ENCODE assay signal across 1 cellular context in the genomic region with DNA sequence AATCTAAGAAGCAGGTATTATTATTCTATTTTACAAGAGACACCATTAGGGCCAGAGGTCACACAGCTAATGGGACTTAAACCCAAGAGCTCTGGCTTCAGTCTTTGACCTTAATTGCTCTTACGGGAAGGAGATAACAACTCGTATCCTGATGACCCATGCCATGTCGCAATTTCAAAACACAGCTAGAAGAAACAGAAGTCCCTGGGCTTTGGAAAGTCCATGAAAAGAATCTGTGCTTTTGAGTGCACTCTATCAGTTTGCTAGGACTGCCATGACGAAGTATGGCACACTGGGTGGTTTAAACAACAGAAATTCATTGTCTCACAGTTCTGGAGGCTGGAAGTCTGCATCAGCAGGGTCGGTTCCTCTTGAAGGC.
A peak's percentile ranks its signal among the peaks of the same experiment; 100 is the strongest.
TF ChIP-seq lines count a peak whose summit lies in the region.

No MANE protein-coding gene starts in this region.

TF ChIP-seq in HepG2, 621 proteins besides CTCF, POLR2A, EP300 and RAD21 (continued from another document):
- TF ChIP-seq, protein P1, sequence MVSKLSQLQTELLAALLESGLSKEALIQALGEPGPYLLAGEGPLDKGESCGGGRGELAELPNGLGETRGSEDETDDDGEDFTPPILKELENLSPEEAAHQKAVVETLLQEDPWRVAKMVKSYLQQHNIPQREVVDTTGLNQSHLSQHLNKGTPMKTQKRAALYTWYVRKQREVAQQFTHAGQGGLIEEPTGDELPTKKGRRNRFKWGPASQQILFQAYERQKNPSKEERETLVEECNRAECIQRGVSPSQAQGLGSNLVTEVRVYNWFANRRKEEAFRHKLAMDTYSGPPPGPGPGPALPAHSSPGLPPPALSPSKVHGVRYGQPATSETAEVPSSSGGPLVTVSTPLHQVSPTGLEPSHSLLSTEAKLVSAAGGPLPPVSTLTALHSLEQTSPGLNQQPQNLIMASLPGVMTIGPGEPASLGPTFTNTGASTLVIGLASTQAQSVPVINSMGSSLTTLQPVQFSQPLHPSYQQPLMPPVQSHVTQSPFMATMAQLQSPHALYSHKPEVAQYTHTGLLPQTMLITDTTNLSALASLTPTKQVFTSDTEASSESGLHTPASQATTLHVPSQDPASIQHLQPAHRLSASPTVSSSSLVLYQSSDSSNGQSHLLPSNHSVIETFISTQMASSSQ (IDR thresholded peaks at IDR 0.05; ENCODE audit: low read depth) = peak; percentile 79; the same call in 1 of the 2 replicates
- TF ChIP-seq, protein P1 (CRISPR knock-in tag; IDR thresholded peaks at IDR 0.05; ENCODE audit: borderline replicate concordance) = peak; percentile 42; the same call in 1 of the 2 replicates
- TF ChIP-seq ZBTB26 (CRISPR knock-in tag; IDR thresholded peaks at IDR 0.05; ENCODE audit: borderline replicate concordance) (peak; percentile 60; the same call in 1 of the 2 replicates), NR2F6 (IDR thresholded peaks at IDR 0.05) (peak; percentile 95), NR2F6 (CRISPR knock-in tag; IDR thresholded peaks at IDR 0.05) (peak; percentile 98), ZNF775 (CRISPR knock-in tag; IDR thresholded peaks at IDR 0.05; ENCODE audit: borderline replicate concordance) (0 out of 2 replicates have a peak, but pooled peaks have one; percentile 25)
